ENCODE assay signal across 3 cellular contexts in genomic region chr10:102222798-102223197, GRCh38.
TF ChIP-seq lines count a peak whose summit lies in the region.

No MANE protein-coding gene starts in this region.

TF ChIP-seq in IMR-90, 13 proteins besides CTCF, POLR2A, EP300 and RAD21:
- TF ChIP-seq CEBPB (IDR thresholded peaks at IDR 0.05; ENCODE audit: low read depth, low read length) (peak; percentile 65), NFE2L2 (IDR thresholded peaks at IDR 0.05; ENCODE audit: low read depth, low read length) (no peak)

TF ChIP-seq in Ishikawa, 13 proteins besides CTCF, POLR2A, EP300 and RAD21:
- TF ChIP-seq TCF12 (IDR thresholded peaks at IDR 0.05; ENCODE audit: low read depth) (no peak), CEBPB (IDR thresholded peaks at IDR 0.05) (0 out of 2 replicates have a peak, but pooled peaks have one; percentile 62)

TF ChIP-seq in endothelial cell of umbilical vein, 7 proteins besides CTCF, POLR2A, EP300 and RAD21:
- TF ChIP-seq JUN (IDR thresholded peaks at IDR 0.05; ENCODE audit: borderline replicate concordance, insufficient read depth, insufficient read length, low read depth) (no peak), MYC (IDR thresholded peaks at IDR 0.05; ENCODE audit: low read depth, low read length) (no peak), MAX (IDR thresholded peaks at IDR 0.05; ENCODE audit: insufficient read depth, insufficient read length) (no peak), FOS (IDR thresholded peaks at IDR 0.05; ENCODE audit: borderline replicate concordance, insufficient read depth, low read length) (no peak), POLR2AphosphoS5 (IDR thresholded peaks at IDR 0.05; ENCODE audit: insufficient read depth, low read depth, low read length) (no peak), EZH2 (IDR thresholded peaks at IDR 0.05; ENCODE audit: borderline replicate concordance, low read depth, low read length, severe bottlenecking) (no peak), GATA2 (IDR thresholded peaks at IDR 0.05; ENCODE audit: insufficient read depth, insufficient read length, low read depth, low read length) (no peak)
